In the genomic region with DNA sequence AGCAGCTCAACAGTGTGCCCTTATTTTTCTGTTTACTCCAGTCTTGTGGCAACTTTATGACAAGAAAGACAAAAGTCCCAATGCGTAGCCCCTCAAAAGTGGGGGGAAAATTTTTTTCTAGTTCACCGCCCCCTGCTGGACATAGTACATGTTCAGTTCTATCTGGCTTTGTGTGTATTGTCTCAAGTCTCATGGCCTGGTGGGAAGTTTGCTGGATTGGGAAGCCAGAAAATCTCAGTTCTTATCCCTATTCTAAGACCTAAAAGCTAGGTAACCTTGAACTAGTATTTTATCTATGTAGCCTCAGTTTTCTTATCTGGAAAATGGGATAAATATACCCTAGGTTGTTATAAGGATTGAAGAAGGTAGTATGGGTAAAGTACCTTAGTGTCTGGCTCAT, we compare ENCODE assay signal across 1 cellular context.
TF ChIP-seq lines count a peak whose summit lies in the region.

No MANE protein-coding gene starts in this region.

TF ChIP-seq in IMR-90, 13 proteins besides CTCF, POLR2A, EP300 and RAD21 (continued from another document):
- no peak for TF ChIP-seq USF2 (IDR thresholded peaks at IDR 0.05; ENCODE audit: low read depth, low read length)
- TF ChIP-seq, protein P1, sequence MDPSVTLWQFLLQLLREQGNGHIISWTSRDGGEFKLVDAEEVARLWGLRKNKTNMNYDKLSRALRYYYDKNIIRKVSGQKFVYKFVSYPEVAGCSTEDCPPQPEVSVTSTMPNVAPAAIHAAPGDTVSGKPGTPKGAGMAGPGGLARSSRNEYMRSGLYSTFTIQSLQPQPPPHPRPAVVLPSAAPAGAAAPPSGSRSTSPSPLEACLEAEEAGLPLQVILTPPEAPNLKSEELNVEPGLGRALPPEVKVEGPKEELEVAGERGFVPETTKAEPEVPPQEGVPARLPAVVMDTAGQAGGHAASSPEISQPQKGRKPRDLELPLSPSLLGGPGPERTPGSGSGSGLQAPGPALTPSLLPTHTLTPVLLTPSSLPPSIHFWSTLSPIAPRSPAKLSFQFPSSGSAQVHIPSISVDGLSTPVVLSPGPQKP (IDR thresholded peaks at IDR 0.05; ENCODE audit: borderline replicate concordance, low read depth, low read length), result no peak
- TF ChIP-seq RCOR1 (IDR thresholded peaks at IDR 0.05; ENCODE audit: insufficient replicate concordance, low read length), result no peak
- no peak for TF ChIP-seq MAZ (IDR thresholded peaks at IDR 0.05; ENCODE audit: borderline replicate concordance, low read depth, low read length)
- TF ChIP-seq CEBPB (IDR thresholded peaks at IDR 0.05; ENCODE audit: low read depth, low read length), result no peak
- no peak for TF ChIP-seq BHLHE40 (IDR thresholded peaks at IDR 0.05; ENCODE audit: low read depth, low read length)
- TF ChIP-seq SMC3 (IDR thresholded peaks at IDR 0.05; ENCODE audit: low read depth, low read length), result 0 out of 2 replicates have a peak, but pooled peaks have one; percentile 9
